In genomic region chr12:95942106-95942531, GRCh38 we compare ENCODE assay signal across 8 cellular contexts. TPM values are rescaled to one million over a fixed set of nuclear protein-coding genes. Genes with fewer than 3 reads are reported as not detected.
A peak's percentile ranks its signal among the peaks of the same experiment; 100 is the strongest.
DNase-seq lines count a peak whose midpoint lies in the region; ATAC-seq, FAIRE-seq and TF ChIP-seq lines count a peak whose summit lies in the region.

No MANE protein-coding gene starts in this region.

- CTCF ChIA-PET in HEK293 (lab: Yijun Ruan, JAX), result interaction anchor here (0.6 to 2.9 kb wide), 6 partner anchors 13 to 459 kb away, joined by 3 to 17 read pairs (median 4); no protein-coding TSS in a partner anchor

- H3K27me3 ChIP-seq in testis, result no peaks in the 10 kb centered on the region

- FAIRE-seq in kidney (lab: Jason Lieb, UNC), result no peak

- H3K9me3 ChIP-seq in HEK293 (ENCODE audit: control insufficient read depth, insufficient read depth, low read depth, low read length) (no peaks in the 10 kb centered on the region), kidney (ENCODE audit: control insufficient read depth in 1 of 2, low read length in 2 of 2) (no peaks in the 10 kb centered on the region), testis (no peaks in the 10 kb centered on the region)

- TF ChIP-seq CTCF in C4-2B (conservative IDR thresholded peaks at IDR 0.05), result no peak
- TF ChIP-seq CTCF in HEK293 (tag by site-specific recombination; IDR thresholded peaks at IDR 0.05), result no peak
- TF ChIP-seq CTCF in kidney (IDR thresholded peaks at IDR 0.05; ENCODE audit: borderline replicate concordance, extremely low read depth, insufficient read depth), result no peak
- no peak for TF ChIP-seq CTCF in testis (IDR thresholded peaks at IDR 0.05)

- H3K9me3 Mint-ChIP-seq in activated naive CD8-positive, alpha-beta T cell treated with anti-CD3 and anti-CD28 coated beads, Interleukin-2, amount 10 ng/mL, durations not matched to agents 7 days and 5 days, result no peaks in the 10 kb centered on the region

- peak overlapping the region; percentile 49 to 73 for H3K9ac ChIP-seq in kidney (ENCODE audit: low read length in 2 of 2)

- H3K36me3 Mint-ChIP-seq in activated naive CD8-positive, alpha-beta T cell treated with anti-CD3 and anti-CD28 coated beads, Interleukin-2, amount 10 ng/mL, durations not matched to agents 7 days and 5 days, result no peaks in the 10 kb centered on the region

- ATAC-seq in activated naive CD8-positive, alpha-beta T cell treated with anti-CD3 and anti-CD28 coated beads, Interleukin-2, amount 10 ng/mL, durations not matched to agents 7 days and 5 days (ENCODE audit: low read depth), result no peak

- H3K27ac Mint-ChIP-seq in activated naive CD8-positive, alpha-beta T cell treated with anti-CD3 and anti-CD28 coated beads, Interleukin-2, amount 10 ng/mL, durations not matched to agents 7 days and 5 days, result peak overlapping the region; percentile 92

- TF ChIP-seq POLR2A in testis (IDR thresholded peaks at IDR 0.05), result no peak

- H3K4me1 Mint-ChIP-seq in activated naive CD8-positive, alpha-beta T cell treated with anti-CD3 and anti-CD28 coated beads, Interleukin-2, amount 10 ng/mL, durations not matched to agents 7 days and 5 days, result peaks cover 14% of the 10 kb centered on the region

- H3K4me3 ChIP-seq in HEK293 (ENCODE audit: low read depth, low read length) (peak overlapping the region; percentile 66), kidney (ENCODE audit: low read length in 2 of 2) (peak overlapping the region; percentile 86 to 92), testis (peak overlapping the region; percentile 60 to 77)

- peaks cover 3% of the 10 kb centered on the region; the same call in 1 of the 2 replicates for H3K4me1 ChIP-seq in HEK293 (ENCODE audit: control insufficient read depth, insufficient read depth, low read length)
- peaks cover 0 to 5% of the 10 kb centered on the region in 2 donors for H3K4me1 ChIP-seq in kidney (ENCODE audit: control insufficient read depth in 1 of 2, insufficient read depth in 1 of 2, low read depth in 1 of 2, low read length in 2 of 2)
- no peaks in the 10 kb centered on the region for H3K4me1 ChIP-seq in testis

- H3K27ac ChIP-seq in C4-2B, result peak overlapping the region; percentile 36; the same call in 1 of the 2 replicates
- H3K27ac ChIP-seq in HEK293 (ENCODE audit: extremely low read depth, low read depth, low read length), result peak overlapping the region; percentile 77
- peak overlapping the region; percentile 32 to 76 for H3K27ac ChIP-seq in kidney (ENCODE audit: low read depth in 2 of 2, low read length in 2 of 2)
- peak overlapping the region in 1 of 2 donors; percentile 70 for H3K27ac ChIP-seq in testis

- WGBS in testis, 2 donors, result 8 to 10% methylated on average over 12 to 14 of the region's 14 CpGs

- H3K27me3 Mint-ChIP-seq in activated naive CD8-positive, alpha-beta T cell treated with anti-CD3 and anti-CD28 coated beads, Interleukin-2, amount 10 ng/mL, durations not matched to agents 7 days and 5 days, result peaks cover 12% of the 10 kb centered on the region

- H3K4me3 Mint-ChIP-seq in activated naive CD8-positive, alpha-beta T cell treated with anti-CD3 and anti-CD28 coated beads, Interleukin-2, amount 10 ng/mL, durations not matched to agents 7 days and 5 days, result peak overlapping the region; percentile 90

- POLR2A ChIA-PET in HEK293 (lab: Yijun Ruan, JAX), result interaction anchor here (0.8 to 1.0 kb wide), 2 partner anchors 16 to 468 kb away, joined by 3 read pairs; partner anchors contain the start of gene METAP2
- POLR2A ChIA-PET in activated naive CD8-positive, alpha-beta T cell treated with anti-CD3 and anti-CD28 coated beads, Interleukin-2, amount 10 ng/mL, durations not matched to agents 7 days and 5 days (lab: Charles Lee), result interaction anchor here (0.8 to 1.3 kb wide), 8 partner anchors 10 to 468 kb away, joined by 3 to 5 read pairs (median 3); partner anchors contain the start of genes CDK17, LTA4H and METAP2

- H3K36me3 ChIP-seq in HEK293 (ENCODE audit: control insufficient read depth in 2 of 2, insufficient read depth in 1 of 2, low read length in 2 of 2) (no peaks in the 10 kb centered on the region), kidney (ENCODE audit: control insufficient read depth in 1 of 2, insufficient read depth in 2 of 2, low read length in 2 of 2) (no peaks in the 10 kb centered on the region), testis (ENCODE audit: low read depth, missing control alignments) (no peaks in the 10 kb centered on the region)

- DNase-seq in activated naive CD8-positive, alpha-beta T cell treated with anti-CD3 and anti-CD28 coated beads, Interleukin-2, amount 10 ng/mL, durations not matched to agents 7 days and 5 days, result no peak
- no peak for DNase-seq in kidney
- no peak for DNase-seq in testis
- no peak for DNase-seq in NCI-H82 treated with DMSO at 0.1 percent for 48 hours (lab: John Stamatoyannopoulos, UW; ENCODE audit: unreplicated experiment)
- DNase-seq in mucosa of gallbladder (ENCODE audit: low spot score), result no peak
- DNase-seq in activated CD4-positive, CD25-positive, alpha-beta regulatory T cell (lab: John Stamatoyannopoulos, UW), result no peak

- intact Hi-C loops in kidney (cut with DNase I) (no loop called here), testis (cut with DNase I; ENCODE audit: low total_unique reads) (no loop called here)

TF ChIP-seq in HEK293, 187 proteins besides CTCF, POLR2A, EP300 and RAD21:
- TF ChIP-seq ZBTB17 (tag by site-specific recombination; IDR thresholded peaks at IDR 0.05) (0 out of 2 replicates have a peak, but pooled peaks have one; percentile 89), REST (tag by site-specific recombination; IDR thresholded peaks at IDR 0.05) (no peak), ZXDB (tag by site-specific recombination; IDR thresholded peaks at IDR 0.05) (no peak), ZNF311 (tag by site-specific recombination; IDR thresholded peaks at IDR 0.05; ENCODE audit: borderline replicate concordance) (no peak), SP3 (tag by site-specific recombination; IDR thresholded peaks at IDR 0.05) (peak; percentile 55)

RNA-seq across cellular contexts. Expression of gene CCDC38, which starts 0.3 kb away (rescaled TPM):
- under 1 TPM in 1 of 2 experiments, not detected in 1; 0.19 TPM for total RNA-seq in activated naive CD8-positive, alpha-beta T cell treated with anti-CD3 and anti-CD28 coated beads, Interleukin-2, amount 10 ng/mL, durations not matched to agents 7 days and 5 days
- total RNA-seq in kidney (0.31 TPM), testis (10 to 100 TPM in 1 of 2 donors, 1 to 10 TPM in 1; 7.7 to 25.8 TPM), mucosa of gallbladder (not detected)
- polyA plus RNA-seq in kidney (ENCODE audit: insufficient read depth, low read depth, low replicate concordance) (not detected), testis (ENCODE audit: insufficient read depth, low read depth, low replicate concordance) (31.8 TPM)

RNA-seq across cellular contexts. Expression of gene AMDHD1, which starts 1.0 kb away (rescaled TPM):
- total RNA-seq in activated naive CD8-positive, alpha-beta T cell treated with anti-CD3 and anti-CD28 coated beads, Interleukin-2, amount 10 ng/mL, durations not matched to agents 7 days and 5 days, result 1 to 10 TPM; 1.3 to 2.0 TPM
- total RNA-seq in kidney (1.2 TPM), testis (1 to 10 TPM; 2.0 to 4.0 TPM), mucosa of gallbladder (1.2 TPM)
- polyA plus RNA-seq in kidney (ENCODE audit: insufficient read depth, low read depth, low replicate concordance) (5.9 TPM), testis (ENCODE audit: insufficient read depth, low read depth, low replicate concordance) (0.67 TPM)

RNA-seq across cellular contexts. Expression of gene HAL, which starts 54.0 kb away (rescaled TPM):
- under 1 TPM; 0.14 to 0.23 TPM for total RNA-seq in activated naive CD8-positive, alpha-beta T cell treated with anti-CD3 and anti-CD28 coated beads, Interleukin-2, amount 10 ng/mL, durations not matched to agents 7 days and 5 days
- total RNA-seq in kidney, result 0.88 TPM
- not detected for polyA plus RNA-seq in kidney (ENCODE audit: insufficient read depth, low read depth, low replicate concordance)
- under 1 TPM; 0.39 to 0.74 TPM for total RNA-seq in testis
- 0.37 TPM for polyA plus RNA-seq in testis (ENCODE audit: insufficient read depth, low read depth, low replicate concordance)
- total RNA-seq in mucosa of gallbladder, result 0.58 TPM
